12 cellular contexts compared by ENCODE assay signal in the genomic region with DNA sequence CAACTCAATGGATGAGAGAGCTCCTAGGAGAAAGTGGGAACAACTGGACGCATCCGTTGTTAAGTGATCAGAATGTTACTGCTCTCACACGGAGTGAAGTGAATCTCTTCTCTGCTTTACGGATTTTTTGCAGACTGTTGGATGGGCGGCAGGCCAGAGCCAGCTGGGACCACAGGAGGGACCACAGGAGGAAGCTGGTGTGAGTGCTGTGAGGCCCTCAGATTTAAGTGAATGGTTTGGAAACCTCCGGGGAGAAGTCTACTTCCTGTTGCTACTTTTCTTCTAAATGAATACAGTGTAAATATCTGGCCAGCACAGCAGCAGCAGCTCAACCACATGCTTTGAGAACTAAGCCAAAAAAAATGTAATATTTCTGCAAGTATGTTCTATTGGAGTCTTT. TPM values are rescaled to one million over a fixed set of nuclear protein-coding genes. Genes with fewer than 3 reads are reported as not detected.
DNase-seq lines count a peak whose midpoint lies in the region; ATAC-seq, FAIRE-seq and TF ChIP-seq lines count a peak whose summit lies in the region.
"Had no signal": no experiment of that assay in that cellular context is flagged by ENCODE, and none has a peak within 500 bp of the region (broad histone marks: within the 10 kb centered on the region; RNA-seq: fewer than 3 reads in every experiment).

No MANE protein-coding gene starts in this region.

- H3K4me3 Mint-ChIP-seq in endodermal cell: no peak overlapping the region

- TF ChIP-seq RAD21 in HepG2 (CRISPR knock-in tag; IDR thresholded peaks at IDR 0.05): no peak

- FAIRE-seq in HepG2 (lab: Jason Lieb, UNC) (no peak), GM19239 (lab: Jason Lieb, UNC) (no peak)

- no peaks in the 10 kb centered on the region for H3K36me3 Mint-ChIP-seq in endodermal cell (ENCODE audit: low read depth)

- CTCF ChIA-PET in HepG2 (lab: Yijun Ruan, JAX; ENCODE audit: low intra/inter-chr PET ratio, low total read pairs): no interaction called here

- H4K20me1 ChIP-seq in HepG2 (ENCODE audit: insufficient read depth, low read length): no peaks in the 10 kb centered on the region

- no peak overlapping the region for H3K4me2 ChIP-seq in HepG2 (ENCODE audit: low read depth, low read length)

- TF ChIP-seq EP300 in HepG2 (IDR thresholded peaks at IDR 0.05; ENCODE audit: low read depth in 2 of 2, low read length in 2 of 2): no peak
- no peak for TF ChIP-seq EP300 in HepG2 (CRISPR knock-in tag; IDR thresholded peaks at IDR 0.05; ENCODE audit: borderline replicate concordance)
- no peak for TF ChIP-seq EP300 in upper lobe of left lung (IDR thresholded peaks at IDR 0.05)

- DNase-seq in HepG2 (ENCODE audit: low spot score) (no peak), right lobe of liver (no peak), NOMO-1 (lab: John Stamatoyannopoulos, UW; ENCODE audit: unreplicated experiment in 2 of 2) (peak; percentile 46 to 65), endodermal cell (no peak), upper lobe of left lung (no peak), GM19239 (ENCODE audit: insufficient read length, low spot score) (no peak), kidney tubule cell (ENCODE audit: low spot score) (no peak), posterior cingulate gyrus (no peak)
- DNase-seq: left colon, NCI-H187 treated with DMSO at 0.1 percent for 48 hours, psoas muscle had no signal

- no peaks in the 10 kb centered on the region for H3K36me3 ChIP-seq in HepG2 (replicated peaks in 1 of 2; ENCODE audit: control insufficient read depth in 1 of 2, insufficient read depth in 2 of 2, low read length in 2 of 2)
- H3K36me3 ChIP-seq in right lobe of liver: no peaks in the 10 kb centered on the region
- no peaks in the 10 kb centered on the region for H3K36me3 ChIP-seq in endodermal cell (ENCODE audit: control insufficient read depth, insufficient read depth, low read length)
- no peaks in the 10 kb centered on the region for H3K36me3 ChIP-seq in upper lobe of left lung
- H3K36me3 ChIP-seq: thoracic aorta had no signal

- H3K4me1 ChIP-seq in HepG2 (ENCODE audit: insufficient read depth, low read length) (peaks cover 8% of the 10 kb centered on the region; the same call in 1 of the 2 replicates), right lobe of liver (no peaks in the 10 kb centered on the region), endodermal cell (ENCODE audit: control insufficient read depth, insufficient read depth, low read length) (no peaks in the 10 kb centered on the region), upper lobe of left lung (peaks cover 0 to 4% (median 2%) of the 10 kb centered on the region in 4 donors)
- H3K4me1 ChIP-seq: psoas muscle had no signal

- no peaks in the 10 kb centered on the region for H3K79me2 ChIP-seq in HepG2 (ENCODE audit: insufficient read depth, low read length)

- no peak overlapping the region for H2AFZ ChIP-seq in HepG2 (ENCODE audit: low read length)

- intact Hi-C loops in HepG2 (cut with micrococcal nuclease; ENCODE audit: unreplicated experiment) (no loop called here), right lobe of liver (cut with DNase I) (no loop called here), posterior cingulate gyrus (cut with DNase I) (no loop called here)

- in situ Hi-C loops in HepG2 (cut with HindIII; ENCODE audit: extremely low pct_ligation_motif_present, low pct_unique_long_range_greater_than_20kb): no loop called here

- TF ChIP-seq CTCF in HepG2 (CRISPR knock-in tag; IDR thresholded peaks at IDR 0.05): no peak
- TF ChIP-seq CTCF in right lobe of liver (IDR thresholded peaks at IDR 0.05): no peak
- TF ChIP-seq CTCF in endodermal cell (conservative IDR thresholded peaks at IDR 0.05): no peak
- no peak for TF ChIP-seq CTCF in upper lobe of left lung (IDR thresholded peaks at IDR 0.05)

- H3K27me3 Mint-ChIP-seq in endodermal cell (ENCODE audit: insufficient read depth): no peaks in the 10 kb centered on the region

- H3K27me3 ChIP-seq in HepG2 (ENCODE audit: control insufficient read depth in 1 of 2, insufficient read depth in 2 of 2, low read length in 2 of 2) (peaks cover 0 to 8% of the 10 kb centered on the region in 2 experiments; a peak in 3 of 5 replicates), right lobe of liver (no peaks in the 10 kb centered on the region), endodermal cell (ENCODE audit: control insufficient read depth, insufficient read depth, low read length, poor library complexity, severe bottlenecking) (no peaks in the 10 kb centered on the region), upper lobe of left lung (no peaks in the 10 kb centered on the region)

- ATAC-seq in HepG2 (peak; percentile 22; the same call in 2 of the 3 replicates), right lobe of liver (no peak), upper lobe of left lung (ENCODE audit: low FRiP score in 2 of 2) (peak; percentile 22 to 32)
- ATAC-seq: psoas muscle had no signal

- H3K27ac Mint-ChIP-seq in endodermal cell: peak overlapping the region; percentile 14

- H3K9ac ChIP-seq in HepG2 (ENCODE audit: insufficient read depth, low read depth, low read length): no peak overlapping the region
- no peak overlapping the region for H3K9ac ChIP-seq in endodermal cell (ENCODE audit: extremely low read depth, low read length, poor library complexity, severe bottlenecking)

- 18% methylated on average over 6 of the region's 6 CpGs for WGBS in HepG2 (ENCODE audit: low lambda C conversion rate)
- 24% methylated on average over 5 of the region's 6 CpGs for WGBS in right lobe of liver (ENCODE audit: insufficient coverage, low coverage, low lambda C conversion rate, missing lambda C conversion rate)
- 80 to 81% methylated on average over 4 to 6 of the region's 6 CpGs for WGBS in endodermal cell (ENCODE audit: insufficient coverage in 1 of 2, insufficient read length in 1 of 2), 2 experiments
- 24 to 33% methylated on average over 6 of the region's 6 CpGs for WGBS in upper lobe of left lung, 2 donors

- H3K9me3 ChIP-seq in HepG2 (ENCODE audit: low read length) (no peaks in the 10 kb centered on the region), right lobe of liver (no peaks in the 10 kb centered on the region), endodermal cell (ENCODE audit: control insufficient read depth, low read length) (no peaks in the 10 kb centered on the region), upper lobe of left lung (no peaks in the 10 kb centered on the region)
- H3K9me3 ChIP-seq: psoas muscle, thoracic aorta had no signal

- POLR2A ChIA-PET in HepG2 (lab: Yijun Ruan, JAX): no interaction called here

- H3K9me3 Mint-ChIP-seq in endodermal cell: peaks cover 6% of the 10 kb centered on the region

- BruUV-seq in HepG2 (replicated peaks; lab: Mats Ljungman, UMichigan): no TSS peak

- H3K4me3 ChIP-seq in HepG2 (replicated peaks in 1 of 3; ENCODE audit: insufficient read depth in 1 of 3, low read depth in 2 of 3, low read length in 3 of 3) (no peak overlapping the region), right lobe of liver (no peak overlapping the region), endodermal cell (ENCODE audit: low read length) (no peak overlapping the region), upper lobe of left lung (no peak overlapping the region)
- H3K4me3 ChIP-seq: psoas muscle, thoracic aorta had no signal

- H3K4me1 Mint-ChIP-seq in endodermal cell: peaks cover 4% of the 10 kb centered on the region

- H3K27ac ChIP-seq in HepG2 (ENCODE audit: extremely low read length, insufficient read depth, low read length) (no peak overlapping the region), right lobe of liver (no peak overlapping the region), endodermal cell (ENCODE audit: low read depth, low read length) (no peak overlapping the region), upper lobe of left lung (no peak overlapping the region)
- H3K27ac ChIP-seq: psoas muscle, thoracic aorta had no signal

- TF ChIP-seq POLR2A in HepG2 (IDR thresholded peaks at IDR 0.05; ENCODE audit: insufficient read depth in 1 of 2, low read depth in 2 of 2, low read length in 2 of 2): no peak
- TF ChIP-seq POLR2A in right lobe of liver (IDR thresholded peaks at IDR 0.05): no peak
- TF ChIP-seq POLR2A in upper lobe of left lung (IDR thresholded peaks at IDR 0.05): no peak

RNA-seq across cellular contexts. Expression of gene PPP1R14C, which starts 23.6 kb away (rescaled TPM):
- not detected in 2 replicates for total RNA-seq in HepG2 (2016; rRNA removed; fragmentation: Illumina TruSeq; extraction: Trizol)
- total RNA-seq in HepG2 (2016; cell fraction: cytosol; rRNA removed; fragmentation: Illumina TruSeq; extraction: Trizol; ENCODE audit: low read depth): not detected in 2 replicates
- not detected in 2 replicates for total RNA-seq in HepG2 (2016; cell fraction: insoluble cytoplasmic fraction; rRNA removed; fragmentation: Illumina TruSeq; extraction: Trizol)
- not detected in 2 replicates for total RNA-seq in HepG2 (2016; cell fraction: membrane; rRNA removed; fragmentation: Illumina TruSeq; extraction: Trizol)
- total RNA-seq in HepG2 (2016; cell fraction: nucleus; rRNA removed; fragmentation: Illumina TruSeq; extraction: Trizol): not detected in 2 replicates
- polyA plus RNA-seq in HepG2 (2011; rRNA removed): not detected in 2 replicates
- not detected in 2 replicates for polyA plus RNA-seq in HepG2 (2011; cell fraction: cytosol; rRNA removed)
- polyA plus RNA-seq in HepG2 (2011; cell fraction: nucleus; rRNA removed): not detected in 2 replicates
- not detected in 2 replicates for polyA plus RNA-seq in HepG2 (2012)
- not detected in 2 replicates for polyA plus RNA-seq in HepG2 (2016; cell fraction: cytosol; fragmentation: Illumina TruSeq; extraction: Trizol; ENCODE audit: low read depth)
- not detected in 2 replicates for polyA plus RNA-seq in HepG2 (2016; cell fraction: insoluble cytoplasmic fraction; fragmentation: Illumina TruSeq; extraction: Trizol; ENCODE audit: low read depth)
- polyA plus RNA-seq in HepG2 (2016; cell fraction: membrane; fragmentation: Illumina TruSeq; extraction: Trizol; ENCODE audit: low read depth): not detected in 2 replicates
- not detected in 2 replicates for polyA plus RNA-seq in HepG2 (2016; cell fraction: nucleus; fragmentation: Illumina TruSeq; extraction: Trizol; ENCODE audit: insufficient read depth, low read depth)
- polyA minus RNA-seq in HepG2 (2011; rRNA and poly(A)+ RNA removed; ENCODE audit: low replicate concordance): not detected in 2 replicates
- polyA minus RNA-seq in HepG2 (2011; cell fraction: cytosol; rRNA and poly(A)+ RNA removed): not detected in 2 replicates
- not detected in 2 replicates for polyA minus RNA-seq in HepG2 (2011; cell fraction: nucleus; rRNA and poly(A)+ RNA removed)
- not detected for total RNA-seq in right lobe of liver
- total RNA-seq in endodermal cell: under 1 TPM; 0.20 to 0.29 TPM
- polyA plus RNA-seq in endodermal cell (2013, experiment 1 of 2): 42.5 TPM
- 47.4 TPM for polyA plus RNA-seq in endodermal cell (2013, experiment 2 of 2)
- total RNA-seq in upper lobe of left lung: 10 to 100 TPM; 12.0 to 34.5 (median 16.8) TPM

RNA-seq across cellular contexts. Expression of gene ULBP3, which starts 50.3 kb away (rescaled TPM):
- total RNA-seq in HepG2 (2016; rRNA removed; fragmentation: Illumina TruSeq; extraction: Trizol) (0.42 and 0.56 TPM in 2 replicates), right lobe of liver (1 to 10 TPM in 3 of 6 experiments, under 1 TPM in 3; 0.34 to 1.7 (median 0.89) TPM), endodermal cell (1 to 10 TPM; 4.4 to 5.4 TPM), upper lobe of left lung (1 to 10 TPM in 4 of 6 donors, not detected in 2; 2.5 to 7.0 (median 4.9) TPM)
- total RNA-seq in HepG2 (2016; cell fraction: cytosol; rRNA removed; fragmentation: Illumina TruSeq; extraction: Trizol; ENCODE audit: low read depth): not detected in 2 replicates
- 0.19 and 0.78 TPM in 2 replicates for total RNA-seq in HepG2 (2016; cell fraction: insoluble cytoplasmic fraction; rRNA removed; fragmentation: Illumina TruSeq; extraction: Trizol)
- 0.28 and 0.43 TPM in 2 replicates for total RNA-seq in HepG2 (2016; cell fraction: membrane; rRNA removed; fragmentation: Illumina TruSeq; extraction: Trizol)
- 0.94 and 0.96 TPM in 2 replicates for total RNA-seq in HepG2 (2016; cell fraction: nucleus; rRNA removed; fragmentation: Illumina TruSeq; extraction: Trizol)
- polyA plus RNA-seq in HepG2 (2011; rRNA removed): 0.22 and 0.48 TPM in 2 replicates
- 0.41 and 0.51 TPM in 2 replicates for polyA plus RNA-seq in HepG2 (2011; cell fraction: cytosol; rRNA removed)
- polyA plus RNA-seq in HepG2 (2011; cell fraction: nucleus; rRNA removed): 0.14 TPM in 1 of 2 replicates, not detected in the other
- polyA plus RNA-seq in HepG2 (2012): not detected in 2 replicates
- not detected in 2 replicates for polyA plus RNA-seq in HepG2 (2016; cell fraction: cytosol; fragmentation: Illumina TruSeq; extraction: Trizol; ENCODE audit: low read depth)
- polyA plus RNA-seq in HepG2 (2016; cell fraction: insoluble cytoplasmic fraction; fragmentation: Illumina TruSeq; extraction: Trizol; ENCODE audit: low read depth): 0.38 TPM in 1 of 2 replicates, not detected in the other
- not detected in 2 replicates for polyA plus RNA-seq in HepG2 (2016; cell fraction: membrane; fragmentation: Illumina TruSeq; extraction: Trizol; ENCODE audit: low read depth)
- polyA plus RNA-seq in HepG2 (2016; cell fraction: nucleus; fragmentation: Illumina TruSeq; extraction: Trizol; ENCODE audit: insufficient read depth, low read depth): not detected in 2 replicates
- polyA minus RNA-seq in HepG2 (2011; rRNA and poly(A)+ RNA removed; ENCODE audit: low replicate concordance): 0.30 and 10.9 TPM in 2 replicates
- polyA minus RNA-seq in HepG2 (2011; cell fraction: cytosol; rRNA and poly(A)+ RNA removed): 0.79 TPM in 1 of 2 replicates, not detected in the other
- not detected in 2 replicates for polyA minus RNA-seq in HepG2 (2011; cell fraction: nucleus; rRNA and poly(A)+ RNA removed)
- 13.8 TPM for polyA plus RNA-seq in endodermal cell (2013, experiment 1 of 2)
- 14.7 TPM for polyA plus RNA-seq in endodermal cell (2013, experiment 2 of 2)

Comparison
In these comparisons a context has a peak if more than half of its experiments do, and no peak if none do; other contexts are left out.
1. ATAC-seq: peak in HepG2 (single experiment) and upper lobe of left lung (2 of 2); none in right lobe of liver (0 of 4).
2. DNase-seq: peak in NOMO-1 (2 of 2); none in HepG2 (single experiment), right lobe of liver (0 of 3), endodermal cell (single experiment), upper lobe of left lung (0 of 2), GM19239 (single experiment), kidney tubule cell (single experiment) and posterior cingulate gyrus (0 of 10).
3. RNA of gene PPP1R14C, which starts 23.6 kb away (total RNA-seq): 12.0 to 34.5 TPM in upper lobe of left lung; 0.20 to 0.29 TPM in endodermal cell, not detected in right lobe of liver and not detected in HepG2; every median in the first group is over 10 times any median in the second.